ENCODE assay signal across 9 cellular contexts in genomic region chr2:238439093-238439849, GRCh38. TPM values are rescaled to one million over a fixed set of nuclear protein-coding genes. Genes with fewer than 3 reads are reported as not detected.
A peak's percentile ranks its signal among the peaks of the same experiment; 100 is the strongest.
DNase-seq lines count a peak whose midpoint lies in the region; ATAC-seq, FAIRE-seq and TF ChIP-seq lines count a peak whose summit lies in the region.
"Had no signal": no experiment of that assay in that cellular context is flagged by ENCODE, and none has a peak within 500 bp of the region (broad histone marks: within the 10 kb centered on the region; RNA-seq: fewer than 3 reads in every experiment).

No MANE protein-coding gene starts in this region.

- 63% methylated on average over 21 of the region's 23 CpGs for WGBS in SK-N-SH (ENCODE audit: low lambda C conversion rate)

- H3K4me1 ChIP-seq in ACC112 (ENCODE audit: control insufficient read depth, insufficient read depth, low read length, unreplicated experiment) (peaks cover 80% of the 10 kb centered on the region), SK-N-SH (ENCODE audit: control insufficient read depth in 1 of 2, insufficient read depth in 2 of 2, low read depth in 1 of 2, low read length in 1 of 2) (peaks cover 10 to 21% of the 10 kb centered on the region in 2 experiments; a peak in 3 of 4 replicates)

- in situ Hi-C loops in KBM-7 (cut with MboI; ENCODE audit: low pct_unique_long_range_greater_than_20kb, low sequenced_read_pairs): no loop called here

- DNase-seq in SK-N-SH (no peak), bronchial epithelial cell (ENCODE audit: low read depth) (peak; percentile 100), NCI-H2227 treated with DMSO at 0.1 percent for 48 hours (lab: John Stamatoyannopoulos, UW) (no peak), KBM-7 (no peak), retina (no peak)

- peak overlapping the region in 1 of 3 experiments; percentile 34 for H3K4me3 Mint-ChIP-seq in nephron

- peak overlapping the region; percentile 27 for H3K4me2 ChIP-seq in SK-N-SH

- H3K27me3 Mint-ChIP-seq in nephron (ENCODE audit: low read depth): no peaks in the 10 kb centered on the region

- no peak for TF ChIP-seq RAD21 in SK-N-SH (IDR thresholded peaks at IDR 0.05; ENCODE audit: low read length)

- H3K9me3 ChIP-seq in SK-N-SH: no peaks in the 10 kb centered on the region
- H3K9me3 ChIP-seq: vagina had no signal

- POLR2A ChIA-PET in SK-N-SH (lab: Yijun Ruan, JAX): no interaction called here

- no peaks in the 10 kb centered on the region for H3K9me2 ChIP-seq in SK-N-SH

- H3F3A ChIP-seq in SK-N-SH (replicated peaks; ENCODE audit: insufficient read depth): peaks cover 12% of the 10 kb centered on the region

- CTCF ChIA-PET in SK-N-SH (lab: Yijun Ruan, JAX): interaction anchor here (1.1 kb wide), 1 partner anchor 8 kb away, joined by 3 read pairs; no protein-coding TSS in a partner anchor

- H3K4me1 Mint-ChIP-seq in nephron: peaks cover 43% of the 10 kb centered on the region

- H3K9me3 Mint-ChIP-seq in nephron: no peaks in the 10 kb centered on the region

- peak; percentile 100 for FAIRE-seq in bronchial epithelial cell (lab: Jason Lieb, UNC)

- peak overlapping the region; percentile 37 for H3K9ac ChIP-seq in SK-N-SH

- TF ChIP-seq CTCF in SK-N-SH (IDR thresholded peaks at IDR 0.05) (no peak), bronchial epithelial cell (IDR thresholded peaks at IDR 0.05; ENCODE audit: insufficient read depth, low read length, severe bottlenecking) (no peak), nephron (IDR thresholded peaks at IDR 0.05; ENCODE audit: unreplicated experiment in 3 of 3) (no peak)

- peaks cover 60% of the 10 kb centered on the region for H3K36me3 Mint-ChIP-seq in nephron (ENCODE audit: low read depth)

- peaks cover 24% of the 10 kb centered on the region; the same call in 1 of the 2 replicates for H3K36me3 ChIP-seq in ACC112 (ENCODE audit: insufficient read depth, low read length)
- peaks cover 53 to 64% of the 10 kb centered on the region in 2 experiments for H3K36me3 ChIP-seq in SK-N-SH (replicated peaks in 1 of 2; ENCODE audit: control insufficient read depth in 1 of 2, insufficient read depth in 2 of 2, low read length in 1 of 2)
- H3K36me3 ChIP-seq in bronchial epithelial cell (ENCODE audit: control insufficient read depth, insufficient read depth, low read length): peaks cover 17% of the 10 kb centered on the region

- no peak for ATAC-seq in GM18868 (IDR thresholded peaks at IDR 0.05; ENCODE audit: unreplicated experiment)

- peaks cover 32% of the 10 kb centered on the region for H4K20me1 ChIP-seq in SK-N-SH (ENCODE audit: insufficient read depth)

- H3K27me3 ChIP-seq in ACC112 (ENCODE audit: insufficient read depth, low read length): no peaks in the 10 kb centered on the region
- no peaks in the 10 kb centered on the region for H3K27me3 ChIP-seq in SK-N-SH (ENCODE audit: insufficient read depth)
- no peaks in the 10 kb centered on the region for H3K27me3 ChIP-seq in bronchial epithelial cell (ENCODE audit: control insufficient read depth, insufficient read depth, low read length)
- H3K27me3 ChIP-seq: vagina had no signal

- H2AFZ ChIP-seq in ACC112 (ENCODE audit: low read length, unreplicated experiment): no peak overlapping the region
- H2AFZ ChIP-seq in SK-N-SH (ENCODE audit: low read depth): no peak overlapping the region

- H3K4me3 ChIP-seq in ACC112 (ENCODE audit: low read depth, low read length) (peak overlapping the region; percentile 62), SK-N-SH (ENCODE audit: low read depth in 2 of 2, low read length in 1 of 2) (no peak overlapping the region), bronchial epithelial cell (ENCODE audit: low read depth, low read length) (no peak overlapping the region)
- H3K4me3 ChIP-seq: vagina had no signal

- peak overlapping the region; percentile 23 to 73 (median 53) for H3K27ac Mint-ChIP-seq in nephron

- H3K27ac ChIP-seq in ACC112 (ENCODE audit: low read depth, low read length) (peak overlapping the region; percentile 100), SK-N-SH (ENCODE audit: low read depth in 2 of 2, low read length in 1 of 2) (peak overlapping the region in 1 of 2 experiments; percentile 84; a peak in 2 of 4 replicates)
- H3K27ac ChIP-seq: vagina had no signal

- TF ChIP-seq EP300 in SK-N-SH (IDR thresholded peaks at IDR 0.05; ENCODE audit: borderline replicate concordance in 1 of 2, low read depth in 1 of 2, low read length in 1 of 2): peak in 1 of 2 experiments; percentile 71; a peak in 1 of 4 replicates

- H3K79me2 ChIP-seq in ACC112 (ENCODE audit: control insufficient read depth, insufficient read depth, low read length, unreplicated experiment) (peaks cover 86% of the 10 kb centered on the region), SK-N-SH (ENCODE audit: insufficient read depth) (peaks cover 95% of the 10 kb centered on the region)

TF ChIP-seq in SK-N-SH, 30 proteins besides CTCF, POLR2A, EP300 and RAD21:
- TF ChIP-seq MXI1 (IDR thresholded peaks at IDR 0.05; ENCODE audit: low read depth, low read length) (no peak), SIN3A (IDR thresholded peaks at IDR 0.05; ENCODE audit: borderline replicate concordance, low read depth, low read length) (no peak), RXRA (IDR thresholded peaks at IDR 0.05; ENCODE audit: borderline replicate concordance, low read depth) (no peak; the same call in 1 of the 2 replicates), JUND (IDR thresholded peaks at IDR 0.05) (peak; percentile 76; the same call in 1 of the 2 replicates), MEF2A (IDR thresholded peaks at IDR 0.05; ENCODE audit: borderline replicate concordance, low read depth) (no peak; the same call in 1 of the 2 replicates), NFIC (IDR thresholded peaks at IDR 0.05; ENCODE audit: borderline replicate concordance) (peak; percentile 80), RCOR1 (IDR thresholded peaks at IDR 0.05; ENCODE audit: low read length) (no peak), RFX5 (IDR thresholded peaks at IDR 0.05; ENCODE audit: low read length) (no peak), POLR2AphosphoS5 (IDR thresholded peaks at IDR 0.05; ENCODE audit: low read depth, low read length) (peak; percentile 29; the same call in 1 of the 2 replicates), FOXJ3 (CRISPR knock-in tag; IDR thresholded peaks at IDR 0.05) (no peak), IRF3 (IDR thresholded peaks at IDR 0.05; ENCODE audit: low read depth, low read length) (no peak), TCF12 (IDR thresholded peaks at IDR 0.05) (peak; percentile 85), FOXM1 (IDR thresholded peaks at IDR 0.05; ENCODE audit: low read depth) (0 out of 2 replicates have a peak, but pooled peaks have one; percentile 25), NRF1 (IDR thresholded peaks at IDR 0.05; ENCODE audit: low read depth, low read length) (no peak), EZH2phosphoT487 (IDR thresholded peaks at IDR 0.05; ENCODE audit: borderline replicate concordance, low read depth) (no peak), FOSL2 (IDR thresholded peaks at IDR 0.05; ENCODE audit: borderline replicate concordance, low read depth) (peak; percentile 87), SMC3 (IDR thresholded peaks at IDR 0.05; ENCODE audit: low read depth, low read length) (no peak), TEAD4 (IDR thresholded peaks at IDR 0.05; ENCODE audit: borderline replicate concordance, insufficient read depth) (peak; percentile 71; the same call in 1 of the 2 replicates), PBX3 (IDR thresholded peaks at IDR 0.05) (peak; percentile 82), ZBTB33 (IDR thresholded peaks at IDR 0.05; ENCODE audit: borderline replicate concordance, low read depth) (peak; percentile 32; the same call in 1 of the 2 replicates)

RNA-seq across cellular contexts. Expression of gene ASB1, which starts 12.5 kb away (rescaled TPM):
- polyA plus RNA-seq in SK-N-SH (2012; rRNA removed): 33.3 and 33.6 TPM in 2 replicates
- 23.3 and 25.2 TPM in 2 replicates for polyA plus RNA-seq in SK-N-SH (2012; cell fraction: cytosol; rRNA removed)
- polyA plus RNA-seq in SK-N-SH (2012; cell fraction: nucleus; rRNA removed): 80.7 and 86.5 TPM in 2 replicates
- total RNA-seq in bronchial epithelial cell: 41.9 and 70.2 TPM in 2 replicates
